Comparison of ENCODE assay signal across 8 cellular contexts in the genomic region with DNA sequence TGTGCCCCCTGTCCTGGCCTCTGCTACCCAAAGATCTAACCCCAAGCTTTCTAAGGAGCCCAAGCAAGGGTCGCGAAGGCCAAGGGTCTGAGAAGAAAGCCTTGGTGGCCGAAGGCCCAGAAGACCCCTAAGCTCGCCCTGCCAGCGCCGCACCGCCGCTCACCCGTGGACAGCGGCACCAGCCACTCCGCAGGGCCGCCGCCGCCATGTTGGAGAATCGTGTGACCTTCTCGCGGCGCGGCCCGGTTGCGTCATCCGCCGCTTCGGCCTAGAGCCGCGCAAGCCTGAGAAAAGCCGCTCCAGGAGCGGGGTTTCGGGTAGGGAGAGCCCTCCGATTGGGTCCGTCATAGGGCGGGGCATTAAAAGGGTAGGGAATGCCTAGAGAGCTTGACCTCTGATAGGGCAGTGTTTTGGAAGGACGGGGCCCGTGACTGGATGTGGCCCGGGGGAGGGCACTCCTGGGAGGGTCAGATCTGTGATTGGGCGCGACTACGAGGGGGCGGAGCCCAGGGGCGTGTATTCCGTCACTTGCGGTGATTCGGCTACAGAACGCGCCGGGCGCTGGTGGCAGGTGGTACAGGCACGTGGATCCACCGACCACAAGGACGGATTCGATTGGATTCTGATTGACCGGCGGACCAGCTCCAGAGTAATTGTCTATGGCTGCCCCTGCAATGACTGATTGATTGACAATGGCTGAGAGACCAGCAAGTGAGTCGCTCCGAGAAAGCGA. TPM values are rescaled to one million over a fixed set of nuclear protein-coding genes. Genes with fewer than 3 reads are reported as not detected.
DNase-seq lines count a peak whose midpoint lies in the region; ATAC-seq and TF ChIP-seq lines count a peak whose summit lies in the region.

A gene with protein sequence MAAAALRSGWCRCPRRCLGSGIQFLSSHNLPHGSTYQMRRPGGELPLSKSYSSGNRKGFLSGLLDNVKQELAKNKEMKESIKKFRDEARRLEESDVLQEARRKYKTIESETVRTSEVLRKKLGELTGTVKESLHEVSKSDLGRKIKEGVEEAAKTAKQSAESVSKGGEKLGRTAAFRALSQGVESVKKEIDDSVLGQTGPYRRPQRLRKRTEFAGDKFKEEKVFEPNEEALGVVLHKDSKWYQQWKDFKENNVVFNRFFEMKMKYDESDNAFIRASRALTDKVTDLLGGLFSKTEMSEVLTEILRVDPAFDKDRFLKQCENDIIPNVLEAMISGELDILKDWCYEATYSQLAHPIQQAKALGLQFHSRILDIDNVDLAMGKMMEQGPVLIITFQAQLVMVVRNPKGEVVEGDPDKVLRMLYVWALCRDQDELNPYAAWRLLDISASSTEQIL (minus strand): TSS at position 223 of the 733 bp plus-strand sequence. CDS start 15 bp downstream, at position 208.

- peak within 1 kb of the TSS; percentile 88; the same call in 1 of the 2 replicates for H2AFZ ChIP-seq in Karpas-422 (ENCODE audit: low read length)

- 0 out of 2 replicates have a peak, but pooled peaks cover 4% of the 10 kb centered on the region for H3K36me3 ChIP-seq in Karpas-422 (ENCODE audit: insufficient read depth, low read length)
- H3K36me3 ChIP-seq in esophagus squamous epithelium: peaks cover 0 to 29% (median 9%) of the 10 kb centered on the region in 3 donors

- DNase-seq in DMS79 treated with DMSO at 0.1 percent for 48 hours (lab: John Stamatoyannopoulos, UW) (peak; percentile 98), Karpas-422 (peak; percentile 100), RKO (ENCODE audit: low spot score) (peak; percentile 99), activated T-helper 1 cell treated with Interleukin-2 at 50 U/mL for 16 hours (ENCODE audit: low read depth) (peak; percentile 97), esophagus squamous epithelium (lab: John Stamatoyannopoulos, UW) (peak; percentile 96), myocyte (ENCODE audit: low read depth) (peak; percentile 100)
- peak; percentile 96 to 99 for DNase-seq in stimulated activated CD8-positive, alpha-beta memory T cell treated with anti-CD3 and anti-CD28 coated beads, Interleukin-7, amount 100 ng/mL, for 48 hours (ENCODE audit: extremely low read depth in 1 of 2, low read depth in 1 of 2)

- intact Hi-C loops in esophagus squamous epithelium (cut with DNase I): loop anchor here (10.0 kb wide), 1 partner anchor 311 kb away; no protein-coding TSS in a partner anchor

- H3K9me3 ChIP-seq in Karpas-422 (ENCODE audit: low read length) (no peaks in the 10 kb centered on the region), esophagus squamous epithelium (no peaks in the 10 kb centered on the region)

- WGBS in esophagus squamous epithelium, 2 donors: 0% methylated on average over 2 to 18 of the region's 56 CpGs

- peak; percentile 88 for ATAC-seq in GM21825 (IDR thresholded peaks at IDR 0.05; ENCODE audit: unreplicated experiment)

- H4K20me1 ChIP-seq in Karpas-422 (ENCODE audit: insufficient read depth, low read depth, low read length): no peaks in the 10 kb centered on the region; the same call in 1 of the 2 replicates

- peak in 3 of 4 donors; percentile 33 to 65 (median 52) for TF ChIP-seq POLR2A in esophagus squamous epithelium (IDR thresholded peaks at IDR 0.05)

- H3K4me3 ChIP-seq in Karpas-422 (ENCODE audit: low read length): peak within 1 kb of the TSS; percentile 88
- H3K4me3 ChIP-seq in esophagus squamous epithelium: peak within 1 kb of the TSS; percentile 82 to 90 (median 86)

- H3K4me2 ChIP-seq in Karpas-422 (ENCODE audit: low read depth, low read length, poor library complexity, severe bottlenecking): peak within 1 kb of the TSS; percentile 97

- peak in 1 of 6 experiments; percentile 34 for TF ChIP-seq CTCF in esophagus squamous epithelium (IDR thresholded peaks at IDR 0.05)

- H3K4me1 ChIP-seq in Karpas-422 (ENCODE audit: low read length) (peaks cover 25% of the 10 kb centered on the region), esophagus squamous epithelium (peaks cover 11 to 41% (median 14%) of the 10 kb centered on the region in 3 donors)

- H3K27me3 ChIP-seq in Karpas-422 (ENCODE audit: low read length) (no peaks in the 10 kb centered on the region), esophagus squamous epithelium (no peaks in the 10 kb centered on the region)

- no peaks in the 10 kb centered on the region for H3K9me2 ChIP-seq in Karpas-422 (replicated peaks; ENCODE audit: insufficient read depth, low read length)

- H3K27ac ChIP-seq in Karpas-422 (ENCODE audit: low read length): peak within 1 kb of the TSS; percentile 57; the same call in 1 of the 2 replicates
- peak within 1 kb of the TSS; percentile 96 to 99 (median 98) for H3K27ac ChIP-seq in esophagus squamous epithelium

- H3K9ac ChIP-seq in Karpas-422 (ENCODE audit: low read length): peak within 1 kb of the TSS; percentile 93

- peaks cover 46% of the 10 kb centered on the region for H3K79me2 ChIP-seq in Karpas-422 (ENCODE audit: low read length)

RNA-seq across cellular contexts. Expression of the gene that starts here (rescaled TPM):
- total RNA-seq in Karpas-422 (2014; rRNA removed; shearing (Covaris generic); ENCODE audit: low replicate concordance): 43.7 and 53.1 TPM in 2 replicates
- total RNA-seq in esophagus squamous epithelium (10 to 100 TPM; 36.4 to 52.6 (median 45.5) TPM), myocyte (72.6 and 88.3 TPM in 2 replicates)
- polyA plus RNA-seq in myocyte (2012): 52.4 TPM

Comparison
In these comparisons a context has a peak if more than half of its experiments do, and no peak if none do; other contexts are left out.
1. Peak in every context shown above with its lines: DNase-seq, ATAC-seq, H3K4me3 ChIP-seq and H3K27ac ChIP-seq.